30 cellular contexts compared by ENCODE assay signal in genomic region chr7:138712652-138713051, GRCh38. TPM values are rescaled to one million over a fixed set of nuclear protein-coding genes. Genes with fewer than 3 reads are reported as not detected.
"Had no signal": no experiment of that assay in that cellular context is flagged by ENCODE, and none has a peak within 500 bp of the region (broad histone marks: within the 10 kb centered on the region; RNA-seq: fewer than 3 reads in every experiment).

No MANE protein-coding gene starts in this region.

- H3K27ac Mint-ChIP-seq: activated CD4-positive, alpha-beta memory T cell treated with anti-CD3 and anti-CD28 coated beads, Interleukin-2, amount 10 ng/mL, durations not matched to agents 7 days and 5 days; activated naive CD4-positive, alpha-beta T cell treated with anti-CD3 and anti-CD28 coated beads, Interleukin-2, amount 10 ng/mL, durations not matched to agents 7 days and 5 days; activated naive CD8-positive, alpha-beta T cell; activated T-cell treated with anti-CD3 and anti-CD28 coated beads, Interleukin-2, amount 50 U/mL, for 24 hours; IgD-negative memory B cell; T-helper 1 cell treated with Interleukin-12 subunit alpha and Interleukin-12 subunit beta and Interleukin-4 antibody, amounts not matched to agents 30 μg/mL and 1 μg/mL, for 36 hours; T-helper 2 cell treated with Interferon-gamma antibody and Interleukin-4, amounts not matched to agents 5 μg/mL and 100 μg/mL, for 36 hours; WTC11 had no signal

- H3K27me3 Mint-ChIP-seq: activated naive CD8-positive, alpha-beta T cell had no signal

- H3K4me3 Mint-ChIP-seq: activated CD4-positive, alpha-beta memory T cell treated with anti-CD3 and anti-CD28 coated beads, Interleukin-2, amount 10 ng/mL, durations not matched to agents 7 days and 5 days; activated naive CD4-positive, alpha-beta T cell treated with anti-CD3 and anti-CD28 coated beads, Interleukin-2, amount 10 ng/mL, durations not matched to agents 7 days and 5 days; activated naive CD8-positive, alpha-beta T cell; activated T-cell treated with anti-CD3 and anti-CD28 coated beads, Interleukin-2, amount 50 U/mL, for 24 hours; IgD-negative memory B cell; T-helper 1 cell treated with Interleukin-12 subunit alpha and Interleukin-12 subunit beta and Interleukin-4 antibody, amounts not matched to agents 30 μg/mL and 1 μg/mL, for 36 hours; T-helper 2 cell treated with Interferon-gamma antibody and Interleukin-4, amounts not matched to agents 5 μg/mL and 100 μg/mL, for 36 hours; WTC11 had no signal

- H3K9me3 ChIP-seq: body of pancreas, breast epithelium, Peyer's patch, SJSA1, SK-N-SH had no signal

- H3K9ac ChIP-seq: SK-N-SH had no signal

- H3K4me2 ChIP-seq: SK-N-SH had no signal

- H3K4me1 Mint-ChIP-seq: WTC11 had no signal

- H3K27me3 ChIP-seq: body of pancreas, breast epithelium, Peyer's patch, SJSA1 had no signal

- H3K9me3 Mint-ChIP-seq: activated CD4-positive, alpha-beta memory T cell treated with anti-CD3 and anti-CD28 coated beads, Interleukin-2, amount 10 ng/mL, durations not matched to agents 7 days and 5 days; activated naive CD4-positive, alpha-beta T cell treated with anti-CD3 and anti-CD28 coated beads, Interleukin-2, amount 10 ng/mL, durations not matched to agents 7 days and 5 days; activated T-cell treated with anti-CD3 and anti-CD28 coated beads, Interleukin-2, amount 50 U/mL, for 24 hours; T-helper 1 cell treated with Interleukin-12 subunit alpha and Interleukin-12 subunit beta and Interleukin-4 antibody, amounts not matched to agents 30 μg/mL and 1 μg/mL, for 36 hours; T-helper 2 cell treated with Interferon-gamma antibody and Interleukin-4, amounts not matched to agents 5 μg/mL and 100 μg/mL, for 36 hours; WTC11 had no signal

- H3K4me3 ChIP-seq: body of pancreas, breast epithelium, Peyer's patch, SJSA1 had no signal

- H3K27ac ChIP-seq: body of pancreas, breast epithelium, Peyer's patch, SJSA1 had no signal

- ATAC-seq: activated CD4-positive, CD25-positive, alpha-beta regulatory T cell treated with anti-CD3 and anti-CD28 coated beads, Interleukin-2, amount 50 U/mL, for 24 hours; body of pancreas; PC-3; WTC11 had no signal

- DNase-seq: activated CD4-positive, alpha-beta T cell treated with anti-CD3 and anti-CD28 coated beads for 48 hours; activated effector memory CD4-positive, alpha-beta T cell treated with Interleukin-2 at 50 U/mL for 16 hours; activated T-cell treated with anti-CD3 and anti-CD28 coated beads, Interleukin-2, amount 50 U/mL, for 24 hours; body of pancreas; Kasumi-1; KG1; MV-4-11; NCI-H1092; NCI-H1436 treated with DMSO at 0.1 percent for 48 hours; NCI-H1694 treated with DMSO at 0.1 percent for 48 hours; NCI-H2029; NCI-H345; NCI-H524 treated with DMSO at 0.1 percent for 48 hours; NK-92 treated with Interleukin-12 subunit alpha and Interleukin-12 subunit beta, amount 100 ng/mL, for 24 hours; PC-3; Peyer's patch; SHP77 treated with DMSO at 0.1 percent for 48 hours; SK-N-SH had no signal

- H3K4me1 ChIP-seq: body of pancreas, breast epithelium, Peyer's patch, SJSA1 had no signal

- H3K36me3 Mint-ChIP-seq: activated naive CD4-positive, alpha-beta T cell treated with anti-CD3 and anti-CD28 coated beads, Interleukin-2, amount 10 ng/mL, durations not matched to agents 7 days and 5 days; activated naive CD8-positive, alpha-beta T cell; IgD-negative memory B cell; WTC11 had no signal

- H3K36me3 ChIP-seq: breast epithelium, Peyer's patch, SJSA1 had no signal

RNA-seq across cellular contexts. Expression of gene SVOPL, which starts 11.5 kb away (rescaled TPM):
- total RNA-seq: activated CD4-positive, alpha-beta memory T cell treated with anti-CD3 and anti-CD28 coated beads, Interleukin-2, amount 10 ng/mL, durations not matched to agents 7 days and 5 days; body of pancreas; cardiac septum; NCI-H460; PC-3; SJSA1 had no signal
- polyA plus RNA-seq: IgD-negative memory B cell, SK-N-SH had no signal
